In genomic region chr3:25781758-25782594, GRCh38 we compare ENCODE assay signal across 8 cellular contexts. TPM values are rescaled to one million over a fixed set of nuclear protein-coding genes. Genes with fewer than 3 reads are reported as not detected.
DNase-seq lines count a peak whose midpoint lies in the region; ATAC-seq, FAIRE-seq and TF ChIP-seq lines count a peak whose summit lies in the region.

No MANE protein-coding gene starts in this region.

- H3K36me3 ChIP-seq in bronchial epithelial cell (ENCODE audit: control insufficient read depth, insufficient read depth, low read length) (peaks cover 3% of the 10 kb centered on the region), neuron (ENCODE audit: insufficient read depth, low read length) (peaks cover 9% of the 10 kb centered on the region)

- peak overlapping the region; percentile 78 for H3K4me3 ChIP-seq in GM12864 (ENCODE audit: low read depth, low read length)
- H3K4me3 ChIP-seq in bronchial epithelial cell (ENCODE audit: low read depth, low read length), result peak overlapping the region; percentile 50
- peak overlapping the region; percentile 65 for H3K4me3 ChIP-seq in neuron (ENCODE audit: low read length)

- ATAC-seq in GM21381 (IDR thresholded peaks at IDR 0.05; ENCODE audit: unreplicated experiment) (peak; percentile 51), HG03565 (IDR thresholded peaks at IDR 0.05; ENCODE audit: unreplicated experiment) (peak; percentile 50)

- TF ChIP-seq CTCF in GM12864 (IDR thresholded peaks at IDR 0.05; ENCODE audit: low read depth, low read length, missing control alignments) (no peak), bronchial epithelial cell (IDR thresholded peaks at IDR 0.05; ENCODE audit: insufficient read depth, low read length, severe bottlenecking) (no peak)

- no peak for FAIRE-seq in bronchial epithelial cell (lab: Jason Lieb, UNC)

- H3K27me3 ChIP-seq in bronchial epithelial cell (ENCODE audit: control insufficient read depth, insufficient read depth, low read length), result no peaks in the 10 kb centered on the region
- no peaks in the 10 kb centered on the region for H3K27me3 ChIP-seq in neuron (ENCODE audit: insufficient read depth, low read length)

- peaks cover 9% of the 10 kb centered on the region for H3K4me1 ChIP-seq in neuron (ENCODE audit: insufficient read depth, low read length)

- H2AFZ ChIP-seq in neuron (ENCODE audit: low read depth, low read length), result no peak overlapping the region

- peak; percentile 72 for DNase-seq in GM12864 (ENCODE audit: low read depth)
- no peak for DNase-seq in bronchial epithelial cell (ENCODE audit: low read depth)
- DNase-seq in head of caudate nucleus, result no peak
- no peak for DNase-seq in cortex of kidney (lab: John Stamatoyannopoulos, UW)
- no peak for DNase-seq in activated gamma-delta T cell treated with Interleukin-2 at 50 U/mL for 16 hours

- intact Hi-C loops in head of caudate nucleus (cut with DNase I), result loop anchor here (2.0 kb wide), 1 partner anchor 117 kb away; the partner anchor contains the start of gene TOP2B

- no peaks in the 10 kb centered on the region for H3K9me3 ChIP-seq in neuron (ENCODE audit: low read length)

RNA-seq across cellular contexts. Expression of gene NGLY1, which starts 1.3 kb away (rescaled TPM):
- 24.0 and 32.0 TPM in 2 replicates for total RNA-seq in bronchial epithelial cell

RNA-seq across cellular contexts. Expression of gene OXSM, which starts 7.9 kb away (rescaled TPM):
- total RNA-seq in bronchial epithelial cell, result 18.4 and 24.0 TPM in 2 replicates
